In the genomic region with DNA sequence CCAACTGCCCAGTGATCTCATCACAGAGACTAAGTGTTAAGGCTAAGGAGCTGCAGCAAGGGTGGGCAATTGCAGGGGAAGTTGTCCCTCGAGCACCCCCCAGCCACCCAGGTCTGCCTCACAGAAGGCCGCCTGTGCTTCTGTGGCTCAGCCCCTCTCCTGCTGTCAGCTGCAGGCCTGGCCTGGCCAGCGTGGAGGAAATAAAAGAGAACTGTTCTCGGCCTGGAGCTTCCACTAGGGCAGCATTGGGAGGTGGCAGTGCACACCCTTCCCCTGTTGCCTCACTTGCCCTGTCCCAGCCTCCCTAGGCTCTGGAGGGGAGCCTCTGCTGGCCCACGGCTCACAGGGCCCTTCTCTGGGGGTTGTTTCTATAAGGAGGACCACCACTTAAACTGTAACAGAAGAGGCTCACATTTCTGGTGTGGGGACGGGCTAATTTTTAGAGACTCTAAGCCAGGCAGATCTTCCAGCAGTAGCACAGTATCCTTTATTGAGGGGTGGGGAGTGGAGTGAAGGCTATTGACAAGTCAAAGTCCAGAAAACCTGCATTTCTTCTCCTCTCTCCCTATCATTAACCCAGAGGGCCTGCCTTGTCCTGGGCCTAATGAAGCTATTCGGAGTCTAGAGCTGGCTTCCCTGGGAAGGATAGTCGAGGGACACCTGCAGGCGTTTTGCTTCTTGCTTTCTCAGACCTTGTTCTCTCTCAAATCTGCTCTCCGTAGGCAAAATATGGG, we compare ENCODE assay signal across 1 cellular context.
TF ChIP-seq lines count a peak whose summit lies in the region.

No MANE protein-coding gene starts in this region.

TF ChIP-seq in GM23338, 12 proteins besides CTCF, POLR2A, EP300 and RAD21 (continued from another document):
- TF ChIP-seq EZH2phosphoT487 (IDR thresholded peaks at IDR 0.05; ENCODE audit: unreplicated experiment): no peak
- no peak for TF ChIP-seq STAT1 (IDR thresholded peaks at IDR 0.05; ENCODE audit: unreplicated experiment)
- no peak for TF ChIP-seq JUNB (IDR thresholded peaks at IDR 0.05; ENCODE audit: unreplicated experiment)
- no peak for TF ChIP-seq CREB1 (CRISPR knock-in tag; IDR thresholded peaks at IDR 0.05; ENCODE audit: low read depth)
- TF ChIP-seq, protein P1, sequence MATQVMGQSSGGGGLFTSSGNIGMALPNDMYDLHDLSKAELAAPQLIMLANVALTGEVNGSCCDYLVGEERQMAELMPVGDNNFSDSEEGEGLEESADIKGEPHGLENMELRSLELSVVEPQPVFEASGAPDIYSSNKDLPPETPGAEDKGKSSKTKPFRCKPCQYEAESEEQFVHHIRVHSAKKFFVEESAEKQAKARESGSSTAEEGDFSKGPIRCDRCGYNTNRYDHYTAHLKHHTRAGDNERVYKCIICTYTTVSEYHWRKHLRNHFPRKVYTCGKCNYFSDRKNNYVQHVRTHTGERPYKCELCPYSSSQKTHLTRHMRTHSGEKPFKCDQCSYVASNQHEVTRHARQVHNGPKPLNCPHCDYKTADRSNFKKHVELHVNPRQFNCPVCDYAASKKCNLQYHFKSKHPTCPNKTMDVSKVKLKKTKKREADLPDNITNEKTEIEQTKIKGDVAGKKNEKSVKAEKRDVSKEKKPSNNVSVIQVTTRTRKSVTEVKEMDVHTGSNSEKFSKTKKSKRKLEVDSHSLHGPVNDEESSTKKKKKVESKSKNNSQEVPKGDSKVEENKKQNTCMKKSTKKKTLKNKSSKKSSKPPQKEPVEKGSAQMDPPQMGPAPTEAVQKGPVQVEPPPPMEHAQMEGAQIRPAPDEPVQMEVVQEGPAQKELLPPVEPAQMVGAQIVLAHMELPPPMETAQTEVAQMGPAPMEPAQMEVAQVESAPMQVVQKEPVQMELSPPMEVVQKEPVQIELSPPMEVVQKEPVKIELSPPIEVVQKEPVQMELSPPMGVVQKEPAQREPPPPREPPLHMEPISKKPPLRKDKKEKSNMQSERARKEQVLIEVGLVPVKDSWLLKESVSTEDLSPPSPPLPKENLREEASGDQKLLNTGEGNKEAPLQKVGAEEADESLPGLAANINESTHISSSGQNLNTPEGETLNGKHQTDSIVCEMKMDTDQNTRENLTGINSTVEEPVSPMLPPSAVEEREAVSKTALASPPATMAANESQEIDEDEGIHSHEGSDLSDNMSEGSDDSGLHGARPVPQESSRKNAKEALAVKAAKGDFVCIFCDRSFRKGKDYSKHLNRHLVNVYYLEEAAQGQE (IDR thresholded peaks at IDR 0.05; ENCODE audit: unreplicated experiment): no peak
- TF ChIP-seq POLR2AphosphoS5 (IDR thresholded peaks at IDR 0.05; ENCODE audit: low read depth): no peak
- TF ChIP-seq NANOG (IDR thresholded peaks at IDR 0.05; ENCODE audit: borderline replicate concordance): no peak
- no peak for TF ChIP-seq ZNF114 (CRISPR knock-in tag; IDR thresholded peaks at IDR 0.05)
- TF ChIP-seq, protein P2, sequence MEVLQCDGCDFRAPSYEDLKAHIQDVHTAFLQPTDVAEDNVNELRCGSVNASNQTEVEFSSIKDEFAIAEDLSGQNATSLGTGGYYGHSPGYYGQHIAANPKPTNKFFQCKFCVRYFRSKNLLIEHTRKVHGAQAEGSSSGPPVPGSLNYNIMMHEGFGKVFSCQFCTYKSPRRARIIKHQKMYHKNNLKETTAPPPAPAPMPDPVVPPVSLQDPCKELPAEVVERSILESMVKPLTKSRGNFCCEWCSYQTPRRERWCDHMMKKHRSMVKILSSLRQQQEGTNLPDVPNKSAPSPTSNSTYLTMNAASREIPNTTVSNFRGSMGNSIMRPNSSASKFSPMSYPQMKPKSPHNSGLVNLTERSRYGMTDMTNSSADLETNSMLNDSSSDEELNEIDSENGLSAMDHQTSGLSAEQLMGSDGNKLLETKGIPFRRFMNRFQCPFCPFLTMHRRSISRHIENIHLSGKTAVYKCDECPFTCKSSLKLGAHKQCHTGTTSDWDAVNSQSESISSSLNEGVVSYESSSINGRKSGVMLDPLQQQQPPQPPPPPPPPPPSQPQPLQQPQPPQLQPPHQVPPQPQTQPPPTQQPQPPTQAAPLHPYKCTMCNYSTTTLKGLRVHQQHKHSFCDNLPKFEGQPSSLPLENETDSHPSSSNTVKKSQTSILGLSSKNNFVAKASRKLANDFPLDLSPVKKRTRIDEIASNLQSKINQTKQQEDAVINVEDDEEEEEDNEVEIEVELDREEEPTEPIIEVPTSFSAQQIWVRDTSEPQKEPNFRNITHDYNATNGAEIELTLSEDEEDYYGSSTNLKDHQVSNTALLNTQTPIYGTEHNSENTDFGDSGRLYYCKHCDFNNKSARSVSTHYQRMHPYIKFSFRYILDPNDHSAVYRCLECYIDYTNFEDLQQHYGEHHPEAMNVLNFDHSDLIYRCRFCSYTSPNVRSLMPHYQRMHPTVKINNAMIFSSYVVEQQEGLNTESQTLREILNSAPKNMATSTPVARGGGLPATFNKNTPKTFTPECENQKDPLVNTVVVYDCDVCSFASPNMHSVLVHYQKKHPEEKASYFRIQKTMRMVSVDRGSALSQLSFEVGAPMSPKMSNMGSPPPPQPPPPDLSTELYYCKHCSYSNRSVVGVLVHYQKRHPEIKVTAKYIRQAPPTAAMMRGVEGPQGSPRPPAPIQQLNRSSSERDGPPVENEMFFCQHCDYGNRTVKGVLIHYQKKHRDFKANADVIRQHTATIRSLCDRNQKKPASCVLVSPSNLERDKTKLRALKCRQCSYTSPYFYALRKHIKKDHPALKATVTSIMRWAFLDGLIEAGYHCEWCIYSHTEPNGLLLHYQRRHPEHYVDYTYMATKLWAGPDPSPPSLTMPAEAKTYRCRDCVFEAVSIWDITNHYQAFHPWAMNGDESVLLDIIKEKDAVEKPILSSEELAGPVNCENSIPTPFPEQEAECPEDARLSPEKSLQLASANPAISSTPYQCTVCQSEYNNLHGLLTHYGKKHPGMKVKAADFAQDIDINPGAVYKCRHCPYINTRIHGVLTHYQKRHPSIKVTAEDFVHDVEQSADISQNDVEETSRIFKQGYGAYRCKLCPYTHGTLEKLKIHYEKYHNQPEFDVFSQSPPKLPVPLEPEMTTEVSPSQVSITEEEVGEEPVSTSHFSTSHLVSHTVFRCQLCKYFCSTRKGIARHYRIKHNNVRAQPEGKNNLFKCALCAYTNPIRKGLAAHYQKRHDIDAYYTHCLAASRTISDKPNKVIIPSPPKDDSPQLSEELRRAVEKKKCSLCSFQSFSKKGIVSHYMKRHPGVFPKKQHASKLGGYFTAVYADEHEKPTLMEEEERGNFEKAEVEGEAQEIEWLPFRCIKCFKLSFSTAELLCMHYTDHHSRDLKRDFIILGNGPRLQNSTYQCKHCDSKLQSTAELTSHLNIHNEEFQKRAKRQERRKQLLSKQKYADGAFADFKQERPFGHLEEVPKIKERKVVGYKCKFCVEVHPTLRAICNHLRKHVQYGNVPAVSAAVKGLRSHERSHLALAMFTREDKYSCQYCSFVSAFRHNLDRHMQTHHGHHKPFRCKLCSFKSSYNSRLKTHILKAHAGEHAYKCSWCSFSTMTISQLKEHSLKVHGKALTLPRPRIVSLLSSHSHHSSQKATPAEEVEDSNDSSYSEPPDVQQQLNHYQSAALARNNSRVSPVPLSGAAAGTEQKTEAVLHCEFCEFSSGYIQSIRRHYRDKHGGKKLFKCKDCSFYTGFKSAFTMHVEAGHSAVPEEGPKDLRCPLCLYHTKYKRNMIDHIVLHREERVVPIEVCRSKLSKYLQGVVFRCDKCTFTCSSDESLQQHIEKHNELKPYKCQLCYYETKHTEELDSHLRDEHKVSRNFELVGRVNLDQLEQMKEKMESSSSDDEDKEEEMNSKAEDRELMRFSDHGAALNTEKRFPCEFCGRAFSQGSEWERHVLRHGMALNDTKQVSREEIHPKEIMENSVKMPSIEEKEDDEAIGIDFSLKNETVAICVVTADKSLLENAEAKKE (CRISPR knock-in tag; IDR thresholded peaks at IDR 0.05): no peak
- TF ChIP-seq ZNF331 (CRISPR knock-in tag; IDR thresholded peaks at IDR 0.05; ENCODE audit: low read depth): no peak
